Comparison of ENCODE assay signal across 27 cellular contexts in the genomic region with DNA sequence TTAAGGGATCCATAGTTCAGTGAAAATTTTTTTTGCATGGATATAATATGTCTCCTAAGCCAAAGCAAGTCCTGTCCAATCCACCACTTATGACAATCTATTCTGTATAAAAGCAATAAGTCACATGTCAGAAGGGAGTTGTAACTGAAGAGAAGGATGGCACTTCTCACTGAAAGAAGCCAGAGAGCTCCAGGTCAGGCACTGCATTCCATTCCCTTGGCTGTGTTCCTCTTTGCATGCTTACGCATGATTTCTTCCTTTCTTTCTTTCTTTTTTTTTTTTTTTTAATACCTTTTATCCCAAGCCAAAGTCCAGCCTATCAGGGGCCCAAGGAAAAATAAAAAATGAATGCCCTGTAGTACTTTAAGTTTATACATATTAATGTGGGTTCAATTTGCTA. TPM values are rescaled to one million over a fixed set of nuclear protein-coding genes. Genes with fewer than 3 reads are reported as not detected.
A peak's percentile ranks its signal among the peaks of the same experiment; 100 is the strongest.
DNase-seq lines count a peak whose midpoint lies in the region; ATAC-seq and TF ChIP-seq lines count a peak whose summit lies in the region.
"Had no signal": no experiment of that assay in that cellular context is flagged by ENCODE, and none has a peak within 500 bp of the region (broad histone marks: within the 10 kb centered on the region; RNA-seq: fewer than 3 reads in every experiment).

No MANE protein-coding gene starts in this region.

- intact Hi-C loops in Right ventricle myocardium superior (cut with DNase I) (no loop called here), left ventricle myocardium inferior (cut with micrococcal nuclease) (no loop called here)

- H2BK12ac ChIP-seq in neuronal stem cell (ENCODE audit: low read length): no peak overlapping the region

- no peak for DNase-seq in Right ventricle myocardium superior
- no peak for DNase-seq in left ventricle myocardium inferior
- DNase-seq in chondrocyte (ENCODE audit: low spot score): no peak
- DNase-seq in neuronal stem cell (ENCODE audit: low spot score): peak; percentile 17
- DNase-seq in effector memory CD8-positive, alpha-beta T cell: no peak
- DNase-seq in omental fat pad (ENCODE audit: low spot score): no peak
- no peak for DNase-seq in NAMALWA (ENCODE audit: low spot score)
- DNase-seq: 8988T; activated CD4-positive, alpha-beta memory T cell treated with anti-CD3 and anti-CD28 coated beads for 36 hours; activated CD4-positive, CD25-positive, alpha-beta regulatory T cell; CD8-positive, alpha-beta memory T cell; effector CD4-positive, alpha-beta T cell; erythroblast; gastrocnemius medialis; GF-D8; hypothalamus; NCI-H2029 treated with DMSO at 0.1 percent for 48 hours; NCI-H226; NCI-H748 treated with DMSO at 0.1 percent for 48 hours; pancreas; stimulated activated naive CD4-positive, alpha-beta T cell treated with Interleukin-2 at 50 U/mL for 16 hours; T-helper 9 cell had no signal

- H2BK5ac ChIP-seq in neuronal stem cell (ENCODE audit: low read length): no peak overlapping the region

- H3K27ac ChIP-seq in left ventricle myocardium inferior (replicated peaks) (no peak overlapping the region), neuronal stem cell (replicated peaks; ENCODE audit: low read length) (no peak overlapping the region)
- H3K27ac ChIP-seq: ascending aorta, gastrocnemius medialis, pancreas had no signal

- H4K8ac ChIP-seq in neuronal stem cell (ENCODE audit: low read depth, low read length): no peak overlapping the region

- peaks cover 11% of the 10 kb centered on the region for H3K36me3 Mint-ChIP-seq in chondrocyte (ENCODE audit: low read depth)
- peaks cover 3% of the 10 kb centered on the region for H3K36me3 Mint-ChIP-seq in effector memory CD8-positive, alpha-beta T cell (ENCODE audit: insufficient read depth)
- H3K36me3 Mint-ChIP-seq: activated CD4-positive, alpha-beta memory T cell treated with anti-CD3 and anti-CD28 coated beads for 36 hours; activated naive CD8-positive, alpha-beta T cell; CD8-positive, alpha-beta memory T cell; natural killer cell treated with Interleukin-12 subunit alpha and Interleukin-12 subunit beta and Interleukin-15 and Interleukin-18, amount 100 ng/mL, for 72 hours had no signal

- ATAC-seq in Right ventricle myocardium superior (ENCODE audit: poor library complexity) (peak; percentile 30), HG02623 (IDR thresholded peaks at IDR 0.05; ENCODE audit: unreplicated experiment) (no peak), omental fat pad (ENCODE audit: low FRiP score) (no peak)
- ATAC-seq in effector memory CD8-positive, alpha-beta T cell (replicated peaks): no peak
- ATAC-seq: gastrocnemius medialis; natural killer cell treated with Interleukin-12 subunit alpha and Interleukin-12 subunit beta and Interleukin-15 and Interleukin-18, amount 100 ng/mL, for 72 hours; pancreas; sciatic nerve had no signal

- peak overlapping the region; percentile 28 for H3K4me2 ChIP-seq in neuronal stem cell (ENCODE audit: insufficient read depth, low read length, poor library complexity, severe bottlenecking)

- peaks cover 52% of the 10 kb centered on the region for H3K4me1 Mint-ChIP-seq in chondrocyte (ENCODE audit: low read depth)
- H3K4me1 Mint-ChIP-seq in effector memory CD8-positive, alpha-beta T cell (ENCODE audit: low read depth in 2 of 2): no peaks in the 10 kb centered on the region
- H3K4me1 Mint-ChIP-seq: CD8-positive, alpha-beta memory T cell had no signal

- no peaks in the 10 kb centered on the region for H3K27me3 Mint-ChIP-seq in chondrocyte (ENCODE audit: low read depth)
- peaks cover 27 to 31% of the 10 kb centered on the region in 2 donors for H3K27me3 Mint-ChIP-seq in effector memory CD8-positive, alpha-beta T cell

- H2AFZ ChIP-seq in neuronal stem cell (ENCODE audit: low read length): no peak overlapping the region

- WGBS in neuronal stem cell (ENCODE audit: extremely low coverage in 2 of 2, insufficient read length in 2 of 2, insufficient replicate concordance in 1 of 2), 2 donors: no CpG with 5 or more reads among the region's 1 CpG

- H3K4me3 ChIP-seq in left ventricle myocardium inferior (no peak overlapping the region), neuronal stem cell (ENCODE audit: low read length in 2 of 2) (no peak overlapping the region)
- H3K4me3 ChIP-seq: ascending aorta, gastrocnemius medialis, pancreas had no signal

- H3K36me3 ChIP-seq in left ventricle myocardium inferior (no peaks in the 10 kb centered on the region), neuronal stem cell (replicated peaks in 1 of 2; ENCODE audit: control insufficient read depth in 2 of 2, insufficient read depth in 2 of 2, low read length in 2 of 2) (no peaks in the 10 kb centered on the region)
- H3K36me3 ChIP-seq: ascending aorta, gastrocnemius medialis, pancreas had no signal

- no peaks in the 10 kb centered on the region for H3K79me1 ChIP-seq in neuronal stem cell (ENCODE audit: low read depth, low read length)

- no peak for TF ChIP-seq CTCF in left ventricle myocardium inferior (IDR thresholded peaks at IDR 0.05; ENCODE audit: borderline replicate concordance)
- no peak for TF ChIP-seq CTCF in chondrocyte (IDR thresholded peaks at IDR 0.05)
- no peak for TF ChIP-seq CTCF in omental fat pad (IDR thresholded peaks at IDR 0.05)

- no peak overlapping the region for H3K9ac ChIP-seq in neuronal stem cell (ENCODE audit: low read depth, low read length, poor library complexity)

- H2AK5ac ChIP-seq in neuronal stem cell (ENCODE audit: low read depth, low read length): no peak overlapping the region

- H3K9me3 Mint-ChIP-seq in chondrocyte (ENCODE audit: low read depth): no peaks in the 10 kb centered on the region
- no peaks in the 10 kb centered on the region for H3K9me3 Mint-ChIP-seq in effector memory CD8-positive, alpha-beta T cell
- H3K9me3 Mint-ChIP-seq: activated CD4-positive, alpha-beta memory T cell treated with anti-CD3 and anti-CD28 coated beads for 36 hours; CD8-positive, alpha-beta memory T cell; natural killer cell treated with Interleukin-12 subunit alpha and Interleukin-12 subunit beta and Interleukin-15 and Interleukin-18, amount 100 ng/mL, for 72 hours had no signal

- no peak overlapping the region for H3K4me3 Mint-ChIP-seq in chondrocyte (ENCODE audit: unreplicated experiment)
- H3K4me3 Mint-ChIP-seq in effector memory CD8-positive, alpha-beta T cell: no peak overlapping the region
- H3K4me3 Mint-ChIP-seq: activated CD4-positive, alpha-beta memory T cell treated with anti-CD3 and anti-CD28 coated beads for 36 hours; activated naive CD8-positive, alpha-beta T cell; CD8-positive, alpha-beta memory T cell; natural killer cell treated with Interleukin-12 subunit alpha and Interleukin-12 subunit beta and Interleukin-15 and Interleukin-18, amount 100 ng/mL, for 72 hours had no signal

- H3K18ac ChIP-seq in neuronal stem cell (ENCODE audit: low read length): no peak overlapping the region

- no peak overlapping the region for H2BK120ac ChIP-seq in neuronal stem cell (ENCODE audit: low read depth, low read length)

- H2BK15ac ChIP-seq in neuronal stem cell (ENCODE audit: low read length): no peak overlapping the region

- no peak overlapping the region for H3K23ac ChIP-seq in neuronal stem cell (ENCODE audit: low read depth, low read length, poor library complexity)

- H4K91ac ChIP-seq in neuronal stem cell (ENCODE audit: low read depth, low read length, poor library complexity): no peak overlapping the region

- H3K4ac ChIP-seq in neuronal stem cell (ENCODE audit: low read length): no peak overlapping the region

- H3K27me3 ChIP-seq in left ventricle myocardium inferior (ENCODE audit: low read depth) (no peaks in the 10 kb centered on the region), neuronal stem cell (ENCODE audit: control insufficient read depth in 3 of 3, insufficient read depth in 3 of 3, low read depth in 1 of 3, low read length in 3 of 3) (peaks cover 0 to under 1% (median 0%) of the 10 kb centered on the region in 3 experiments)
- H3K27me3 ChIP-seq: ascending aorta, gastrocnemius medialis, pancreas had no signal

- H3K4me1 ChIP-seq in left ventricle myocardium inferior (peaks cover 60% of the 10 kb centered on the region), neuronal stem cell (ENCODE audit: control insufficient read depth in 2 of 2, insufficient read depth in 1 of 2, low read depth in 1 of 2, low read length in 2 of 2) (peaks cover 0 to 8% of the 10 kb centered on the region in 2 donors)

- H3K14ac ChIP-seq in neuronal stem cell (ENCODE audit: low read length): no peak overlapping the region

- peak overlapping the region; percentile 50 for H3K27ac Mint-ChIP-seq in chondrocyte (ENCODE audit: unreplicated experiment)
- H3K27ac Mint-ChIP-seq in effector memory CD8-positive, alpha-beta T cell: no peak overlapping the region
- H3K27ac Mint-ChIP-seq: activated CD4-positive, alpha-beta memory T cell treated with anti-CD3 and anti-CD28 coated beads for 36 hours; activated naive CD8-positive, alpha-beta T cell; CD8-positive, alpha-beta memory T cell; natural killer cell treated with Interleukin-12 subunit alpha and Interleukin-12 subunit beta and Interleukin-15 and Interleukin-18, amount 100 ng/mL, for 72 hours had no signal

- H3K9me3 ChIP-seq in left ventricle myocardium inferior (replicated peaks) (no peaks in the 10 kb centered on the region), neuronal stem cell (replicated peaks in 1 of 2; ENCODE audit: control insufficient read depth in 2 of 2, insufficient read depth in 1 of 2, low read depth in 1 of 2, low read length in 2 of 2) (no peaks in the 10 kb centered on the region)
- H3K9me3 ChIP-seq: ascending aorta, gastrocnemius medialis, pancreas had no signal

RNA-seq across cellular contexts. Expression of gene MAMDC2, which starts 39.8 kb away (rescaled TPM):
- total RNA-seq in Right ventricle myocardium superior (10.0 TPM), left ventricle myocardium inferior (9.0 TPM), chondrocyte (76.7 to 92.6 TPM (median 77.5 TPM) in 3 replicates), omental fat pad (10 to 100 TPM in 3 of 4 donors, 1 to 10 TPM in 1; 9.0 to 43.7 (median 16.5) TPM)
- polyA plus RNA-seq in neuronal stem cell (2013, experiment 1 of 2): 14.0 TPM
- polyA plus RNA-seq in neuronal stem cell (2013, experiment 2 of 2): 14.1 TPM
- total RNA-seq: activated CD4-positive, alpha-beta memory T cell treated with anti-CD3 and anti-CD28 coated beads for 36 hours; CD8-positive, alpha-beta memory T cell; natural killer cell treated with Interleukin-12 subunit alpha and Interleukin-12 subunit beta and Interleukin-15 and Interleukin-18, amount 100 ng/mL, for 72 hours had no signal
